ENCODE assay signal across 8 cellular contexts in the genomic region with DNA sequence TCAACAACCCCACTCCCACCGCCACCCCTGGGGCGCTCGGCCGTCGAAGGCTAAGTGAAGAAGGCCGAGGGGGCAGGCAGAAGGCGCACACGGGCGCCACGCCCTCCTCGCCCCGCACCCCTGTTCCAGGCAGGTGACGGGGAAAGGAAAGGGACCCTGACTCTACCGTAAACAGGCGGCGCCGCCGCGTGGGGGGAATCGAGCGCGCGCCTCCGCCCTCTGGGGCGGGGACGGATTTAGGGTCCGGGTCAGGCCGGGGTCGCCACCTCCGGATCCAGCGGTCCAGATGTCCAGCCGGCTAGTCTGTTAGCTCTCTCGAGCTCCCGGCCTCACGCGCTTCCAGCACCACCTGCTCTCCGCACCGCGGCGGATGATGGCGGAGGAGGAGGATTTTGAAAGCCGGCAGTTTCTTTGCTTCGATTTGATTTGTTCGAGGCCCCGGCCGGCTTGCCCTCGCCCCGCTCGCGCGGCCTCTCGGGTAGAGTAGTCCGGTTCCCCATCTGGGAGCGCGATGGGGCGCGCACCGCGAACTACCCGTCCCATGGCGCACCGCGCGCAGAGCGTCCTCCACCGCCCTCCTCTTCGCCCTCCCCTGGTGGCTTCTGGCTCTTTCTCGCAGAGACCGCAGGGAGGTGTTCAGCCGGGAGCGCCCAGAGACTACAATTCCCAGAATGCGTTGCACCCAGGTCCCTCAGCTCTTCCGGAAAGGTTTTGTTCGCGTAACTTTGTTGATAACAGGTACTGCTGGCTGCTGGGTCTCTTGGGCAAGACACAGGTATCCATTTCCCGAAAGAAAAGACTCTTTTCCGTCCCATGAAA. TPM values are rescaled to one million over a fixed set of nuclear protein-coding genes. Genes with fewer than 3 reads are reported as not detected.
DNase-seq lines count a peak whose midpoint lies in the region; TF ChIP-seq lines count a peak whose summit lies in the region.

A gene with protein sequence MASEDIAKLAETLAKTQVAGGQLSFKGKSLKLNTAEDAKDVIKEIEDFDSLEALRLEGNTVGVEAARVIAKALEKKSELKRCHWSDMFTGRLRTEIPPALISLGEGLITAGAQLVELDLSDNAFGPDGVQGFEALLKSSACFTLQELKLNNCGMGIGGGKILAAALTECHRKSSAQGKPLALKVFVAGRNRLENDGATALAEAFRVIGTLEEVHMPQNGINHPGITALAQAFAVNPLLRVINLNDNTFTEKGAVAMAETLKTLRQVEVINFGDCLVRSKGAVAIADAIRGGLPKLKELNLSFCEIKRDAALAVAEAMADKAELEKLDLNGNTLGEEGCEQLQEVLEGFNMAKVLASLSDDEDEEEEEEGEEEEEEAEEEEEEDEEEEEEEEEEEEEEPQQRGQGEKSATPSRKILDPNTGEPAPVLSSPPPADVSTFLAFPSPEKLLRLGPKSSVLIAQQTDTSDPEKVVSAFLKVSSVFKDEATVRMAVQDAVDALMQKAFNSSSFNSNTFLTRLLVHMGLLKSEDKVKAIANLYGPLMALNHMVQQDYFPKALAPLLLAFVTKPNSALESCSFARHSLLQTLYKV (minus strand): TSS at position 368 of the 819 bp plus-strand sequence. CDS start 5,143 bp downstream, outside the sequence.

- peak within 1 kb of the TSS; percentile 68 for H3K4me2 ChIP-seq in MM.1S (ENCODE audit: low read depth, low read length)

- peak within 1 kb of the TSS; percentile 89 to 96 (median 92) for H3K4me3 Mint-ChIP-seq in nephron
- peak within 1 kb of the TSS; percentile 94 for H3K4me3 Mint-ChIP-seq in stimulated activated naive CD8-positive, alpha-beta T cell treated with anti-CD3 and anti-CD28 coated beads, Interleukin-15, Interleukin-2, amounts not matched to agents 100 ng/mL and 50 ng/mL, for 24 hours

- H3K27ac Mint-ChIP-seq in nephron, result peak within 1 kb of the TSS; percentile 93 to 96 (median 94)
- H3K27ac Mint-ChIP-seq in stimulated activated naive CD8-positive, alpha-beta T cell treated with anti-CD3 and anti-CD28 coated beads, Interleukin-15, Interleukin-2, amounts not matched to agents 100 ng/mL and 50 ng/mL, for 24 hours, result peak within 1 kb of the TSS; percentile 92

- H3K9me3 Mint-ChIP-seq in nephron, result no peaks in the 10 kb centered on the region
- no peaks in the 10 kb centered on the region for H3K9me3 Mint-ChIP-seq in stimulated activated naive CD8-positive, alpha-beta T cell treated with anti-CD3 and anti-CD28 coated beads, Interleukin-15, Interleukin-2, amounts not matched to agents 100 ng/mL and 50 ng/mL, for 24 hours

- H3K4me3 ChIP-seq in HAP-1 (peak within 1 kb of the TSS; percentile 91), MM.1S (ENCODE audit: low read length) (peak within 1 kb of the TSS; percentile 99), fibroblast of the aortic adventitia (ENCODE audit: low read depth, low read length) (peak within 1 kb of the TSS; percentile 86)

- H3K79me2 ChIP-seq in MM.1S (ENCODE audit: low read length), result peaks cover 47% of the 10 kb centered on the region

- TF ChIP-seq CTCF in MM.1S (IDR thresholded peaks at IDR 0.05; ENCODE audit: low read length) (no peak), fibroblast of the aortic adventitia (IDR thresholded peaks at IDR 0.05; ENCODE audit: insufficient read depth, low read length) (peak; percentile 37), nephron (IDR thresholded peaks at IDR 0.05; ENCODE audit: unreplicated experiment in 3 of 3) (no peak)

- H3K36me3 Mint-ChIP-seq in nephron (ENCODE audit: low read depth), result peaks cover 14% of the 10 kb centered on the region
- H3K36me3 Mint-ChIP-seq in stimulated activated naive CD8-positive, alpha-beta T cell treated with anti-CD3 and anti-CD28 coated beads, Interleukin-15, Interleukin-2, amounts not matched to agents 100 ng/mL and 50 ng/mL, for 24 hours (ENCODE audit: low read depth), result peaks cover 26% of the 10 kb centered on the region

- H3K9ac ChIP-seq in MM.1S (ENCODE audit: low read length), result peak within 1 kb of the TSS; percentile 91

- H3K9me3 ChIP-seq in HAP-1 (no peaks in the 10 kb centered on the region), MM.1S (replicated peaks; ENCODE audit: insufficient read depth, low read length) (no peaks in the 10 kb centered on the region)

- H3K4me1 Mint-ChIP-seq in nephron, result peaks cover 18% of the 10 kb centered on the region
- H3K4me1 Mint-ChIP-seq in stimulated activated naive CD8-positive, alpha-beta T cell treated with anti-CD3 and anti-CD28 coated beads, Interleukin-15, Interleukin-2, amounts not matched to agents 100 ng/mL and 50 ng/mL, for 24 hours (ENCODE audit: low read depth), result peaks cover 43% of the 10 kb centered on the region

- no peaks in the 10 kb centered on the region for H3K27me3 Mint-ChIP-seq in nephron (ENCODE audit: low read depth)
- H3K27me3 Mint-ChIP-seq in stimulated activated naive CD8-positive, alpha-beta T cell treated with anti-CD3 and anti-CD28 coated beads, Interleukin-15, Interleukin-2, amounts not matched to agents 100 ng/mL and 50 ng/mL, for 24 hours, result no peaks in the 10 kb centered on the region

- in situ Hi-C loops in HAP-1 (cut with MboI; ENCODE audit: low sequenced_read_pairs), result no loop called here

- H3F3A ChIP-seq in MM.1S (ENCODE audit: insufficient read depth, low read length), result peaks cover 20% of the 10 kb centered on the region

- H3K9me2 ChIP-seq in MM.1S (replicated peaks; ENCODE audit: insufficient read depth, low read length), result no peaks in the 10 kb centered on the region

- H4K20me1 ChIP-seq in MM.1S (ENCODE audit: insufficient read depth, low read length), result no peaks in the 10 kb centered on the region

- H3K36me3 ChIP-seq in HAP-1 (replicated peaks) (peaks cover 38% of the 10 kb centered on the region), MM.1S (replicated peaks; ENCODE audit: insufficient read depth, low read length) (no peaks in the 10 kb centered on the region)

- H2AFZ ChIP-seq in MM.1S (ENCODE audit: low read length), result peak within 1 kb of the TSS; percentile 97

- H3K4me1 ChIP-seq in HAP-1 (peaks cover 11% of the 10 kb centered on the region), MM.1S (ENCODE audit: low read length) (peaks cover 8% of the 10 kb centered on the region)

- no peaks in the 10 kb centered on the region for H3K27me3 ChIP-seq in HAP-1 (ENCODE audit: low read depth)
- H3K27me3 ChIP-seq in MM.1S (replicated peaks; ENCODE audit: insufficient read depth, low read length), result no peaks in the 10 kb centered on the region

- H3K27ac ChIP-seq in MM.1S (ENCODE audit: low read length), result peak within 1 kb of the TSS; percentile 80

- DNase-seq in GDM1 (lab: John Stamatoyannopoulos, UW) (peak; percentile 98), HAP-1 (ENCODE audit: low spot score in 2 of 2) (peak; percentile 98), MM.1S (peak; percentile 99), SIG-M5 (lab: John Stamatoyannopoulos, UW) (peak; percentile 88), activated gamma-delta T cell (lab: John Stamatoyannopoulos, UW) (peak; percentile 97), fibroblast of the aortic adventitia (ENCODE audit: low read depth) (peak; percentile 97)

RNA-seq across cellular contexts. Expression of the gene that starts here (rescaled TPM):
- 78.5 and 89.4 TPM in 2 replicates for total RNA-seq in fibroblast of the aortic adventitia (ENCODE audit: low replicate concordance)

Comparison
In these comparisons a context has a peak if more than half of its experiments do, and no peak if none do; other contexts are left out.
1. Peak in every context shown above with its lines: DNase-seq, H3K4me3 ChIP-seq and H3K27ac ChIP-seq.